Comparison of ENCODE assay signal across 24 cellular contexts in genomic region chr2:35741556-35741955, GRCh38.
DNase-seq lines count a peak whose midpoint lies in the region; TF ChIP-seq lines count a peak whose summit lies in the region.
"Had no signal": no experiment of that assay in that cellular context is flagged by ENCODE, and none has a peak within 500 bp of the region (broad histone marks: within the 10 kb centered on the region; RNA-seq: fewer than 3 reads in every experiment).

No MANE protein-coding gene starts in this region.

- no peak for TF ChIP-seq POLR2A in NB4 (IDR thresholded peaks at IDR 0.05; ENCODE audit: extremely low read depth, insufficient read length)

- no peak overlapping the region for H2AK5ac ChIP-seq in mesendoderm (ENCODE audit: low read length)

- H3K4me2 ChIP-seq in mesendoderm (ENCODE audit: low read length), result no peak overlapping the region
- H3K4me2 ChIP-seq: BLaER1 treated with 17β-estradiol and CSF1 and Interleukin-3, amounts not matched to agents 10 nM and 100 nM; SK-N-SH had no signal

- intact Hi-C loops in activated T-helper 1 cell treated with anti-CD3 and anti-CD28 coated beads, Interleukin-12 subunit alpha, Interleukin-12 subunit beta, Interleukin-2, Interleukin-4 antibody, amounts not matched to agents 30 ng/mL and 10 ng/mL and 1 ng/mL, durations not matched to agents 14 hours and 24 hours and 36 hours (cut with micrococcal nuclease), result no loop called here

- no peak overlapping the region for H3K4me3 Mint-ChIP-seq in activated T-helper 1 cell treated with anti-CD3 and anti-CD28 coated beads, Interleukin-12 subunit alpha, Interleukin-12 subunit beta, Interleukin-2, Interleukin-4 antibody, amounts not matched to agents 30 ng/mL and 10 ng/mL and 1 ng/mL, durations not matched to agents 14 hours and 24 hours and 36 hours
- H3K4me3 Mint-ChIP-seq: CD4-positive, alpha-beta memory T cell; HFFc6 had no signal

- H2BK15ac ChIP-seq in mesendoderm (replicated peaks; ENCODE audit: low read depth), result no peak overlapping the region

- H3K9ac ChIP-seq in mesendoderm (ENCODE audit: low read length), result no peak overlapping the region
- H3K9ac ChIP-seq: BLaER1 treated with 17β-estradiol and CSF1 and Interleukin-3, amounts not matched to agents 10 nM and 100 nM; SK-N-SH had no signal

- no peaks in the 10 kb centered on the region for H3K36me3 ChIP-seq in mesendoderm (ENCODE audit: control insufficient read depth, insufficient read depth, low read length)
- H3K36me3 ChIP-seq: BLaER1 treated with 17β-estradiol and CSF1 and Interleukin-3, amounts not matched to agents 10 nM and 100 nM had no signal

- H4K8ac ChIP-seq in mesendoderm (ENCODE audit: low read depth, low read length), result no peak overlapping the region

- H3K27me3 Mint-ChIP-seq in activated T-helper 1 cell treated with anti-CD3 and anti-CD28 coated beads, Interleukin-12 subunit alpha, Interleukin-12 subunit beta, Interleukin-2, Interleukin-4 antibody, amounts not matched to agents 30 ng/mL and 10 ng/mL and 1 ng/mL, durations not matched to agents 14 hours and 24 hours and 36 hours (ENCODE audit: insufficient read depth), result no peaks in the 10 kb centered on the region
- H3K27me3 Mint-ChIP-seq: CD4-positive, alpha-beta memory T cell had no signal

- H2BK5ac ChIP-seq in mesendoderm (ENCODE audit: low read length), result no peak overlapping the region

- no peak overlapping the region for H3K4ac ChIP-seq in mesendoderm (ENCODE audit: low read depth, low read length)

- no peaks in the 10 kb centered on the region for H3K36me3 Mint-ChIP-seq in activated T-helper 1 cell treated with anti-CD3 and anti-CD28 coated beads, Interleukin-12 subunit alpha, Interleukin-12 subunit beta, Interleukin-2, Interleukin-4 antibody, amounts not matched to agents 30 ng/mL and 10 ng/mL and 1 ng/mL, durations not matched to agents 14 hours and 24 hours and 36 hours (ENCODE audit: low read depth)
- H3K36me3 Mint-ChIP-seq: CD4-positive, alpha-beta memory T cell had no signal

- H3K27ac ChIP-seq in mesendoderm (ENCODE audit: low read depth, low read length), result no peak overlapping the region
- H3K27ac ChIP-seq: BLaER1 treated with 17β-estradiol and CSF1 and Interleukin-3, amounts not matched to agents 10 nM and 100 nM had no signal

- H3K9me3 Mint-ChIP-seq in activated T-helper 1 cell treated with anti-CD3 and anti-CD28 coated beads, Interleukin-12 subunit alpha, Interleukin-12 subunit beta, Interleukin-2, Interleukin-4 antibody, amounts not matched to agents 30 ng/mL and 10 ng/mL and 1 ng/mL, durations not matched to agents 14 hours and 24 hours and 36 hours, result no peaks in the 10 kb centered on the region

- H3K27me3 ChIP-seq in mesendoderm (ENCODE audit: insufficient read depth, low read length, poor library complexity), result no peaks in the 10 kb centered on the region
- H3K27me3 ChIP-seq: BLaER1 treated with 17β-estradiol and CSF1 and Interleukin-3, amounts not matched to agents 10 nM and 100 nM had no signal

- no CpG with 5 or more reads among the region's 2 CpGs for WGBS in mesendoderm (ENCODE audit: extremely low coverage, insufficient coverage, low lambda C conversion rate)

- H3K18ac ChIP-seq in mesendoderm (ENCODE audit: low read length), result no peak overlapping the region

- H2BK120ac ChIP-seq in mesendoderm (ENCODE audit: low read depth, low read length), result no peak overlapping the region

- TF ChIP-seq CTCF in NB4 (IDR thresholded peaks at IDR 0.05; ENCODE audit: low read depth, low read length) (no peak), choroid plexus epithelial cell (conservative IDR thresholded peaks at IDR 0.05; ENCODE audit: low read depth, low read length) (no peak)

- H3K4me1 Mint-ChIP-seq in activated T-helper 1 cell treated with anti-CD3 and anti-CD28 coated beads, Interleukin-12 subunit alpha, Interleukin-12 subunit beta, Interleukin-2, Interleukin-4 antibody, amounts not matched to agents 30 ng/mL and 10 ng/mL and 1 ng/mL, durations not matched to agents 14 hours and 24 hours and 36 hours (ENCODE audit: low read depth), result no peaks in the 10 kb centered on the region
- H3K4me1 Mint-ChIP-seq: CD4-positive, alpha-beta memory T cell had no signal

- H3K79me1 ChIP-seq in mesendoderm (ENCODE audit: low read length), result no peaks in the 10 kb centered on the region

- no peaks in the 10 kb centered on the region for H3K79me2 ChIP-seq in mesendoderm (ENCODE audit: control insufficient read depth, insufficient read depth, low read length)

- H3K27ac Mint-ChIP-seq in activated T-helper 1 cell treated with anti-CD3 and anti-CD28 coated beads, Interleukin-12 subunit alpha, Interleukin-12 subunit beta, Interleukin-2, Interleukin-4 antibody, amounts not matched to agents 30 ng/mL and 10 ng/mL and 1 ng/mL, durations not matched to agents 14 hours and 24 hours and 36 hours, result no peak overlapping the region
- H3K27ac Mint-ChIP-seq: CD4-positive, alpha-beta memory T cell; HFFc6 had no signal

- H3K56ac ChIP-seq in mesendoderm (ENCODE audit: low read length), result no peak overlapping the region

- no peaks in the 10 kb centered on the region for H3K4me1 ChIP-seq in mesendoderm (ENCODE audit: control insufficient read depth, low read depth, low read length)
- H3K4me1 ChIP-seq: BLaER1 treated with 17β-estradiol and CSF1 and Interleukin-3, amounts not matched to agents 10 nM and 100 nM; Caco-2 had no signal

- H3K23ac ChIP-seq in mesendoderm (ENCODE audit: low read length), result no peak overlapping the region

- peak; percentile 51 for DNase-seq in HCEC 1CT
- peak; percentile 6 for DNase-seq in NB4 (ENCODE audit: low read depth)
- DNase-seq in choroid plexus epithelial cell (ENCODE audit: low read depth), result peak; percentile 6
- DNase-seq in mesendoderm, result peak; percentile 67
- no peak for DNase-seq in GOT3 (lab: John Stamatoyannopoulos, UW)
- DNase-seq in AG20443 (ENCODE audit: low spot score), result no peak
- DNase-seq in activated T-helper 1 cell treated with anti-CD3 and anti-CD28 coated beads, Interleukin-12 subunit alpha, Interleukin-12 subunit beta, Interleukin-2, Interleukin-4 antibody, amounts not matched to agents 30 ng/mL and 10 ng/mL and 1 ng/mL, durations not matched to agents 14 hours and 24 hours and 36 hours (ENCODE audit: low spot score), result no peak
- DNase-seq: ACHN; Caco-2; CD4-positive, alpha-beta memory T cell; DMS 273 treated with DMSO at 0.1 percent for 48 hours; DMS79 treated with DMSO at 0.1 percent for 48 hours; H7; HFFc6; KG1; NCI-H1048; NCI-H1417 treated with DMSO at 0.1 percent for 48 hours; NCI-H187; NCI-H446 treated with DMSO at 0.1 percent for 48 hours; NCI-H526 treated with DMSO at 0.1 percent for 48 hours; PC-3; SIG-M5; SK-N-SH had no signal

- H3K4me3 ChIP-seq in NB4 (ENCODE audit: low read depth, low read length) (no peak overlapping the region), choroid plexus epithelial cell (ENCODE audit: low read depth, low read length) (no peak overlapping the region), mesendoderm (ENCODE audit: low read length) (no peak overlapping the region)
- H3K4me3 ChIP-seq: BLaER1 treated with 17β-estradiol and CSF1 and Interleukin-3, amounts not matched to agents 10 nM and 100 nM had no signal

- no peak overlapping the region for H4K5ac ChIP-seq in mesendoderm (ENCODE audit: low read length)

Comparison
In these comparisons a context has a peak if more than half of its experiments do, and no peak if none do; other contexts are left out.
1. DNase-seq: peak in HCEC 1CT (single experiment), NB4 (single experiment), choroid plexus epithelial cell (single experiment) and mesendoderm (single experiment); none in GOT3 (single experiment), AG20443 (single experiment) and activated T-helper 1 cell treated with anti-CD3 and anti-CD28 coated beads, Interleukin-12 subunit alpha, Interleukin-12 subunit beta, Interleukin-2, Interleukin-4 antibody, amounts not matched to agents 30 ng/mL and 10 ng/mL and 1 ng/mL, durations not matched to agents 14 hours and 24 hours and 36 hours (single experiment).